In the genomic region with DNA sequence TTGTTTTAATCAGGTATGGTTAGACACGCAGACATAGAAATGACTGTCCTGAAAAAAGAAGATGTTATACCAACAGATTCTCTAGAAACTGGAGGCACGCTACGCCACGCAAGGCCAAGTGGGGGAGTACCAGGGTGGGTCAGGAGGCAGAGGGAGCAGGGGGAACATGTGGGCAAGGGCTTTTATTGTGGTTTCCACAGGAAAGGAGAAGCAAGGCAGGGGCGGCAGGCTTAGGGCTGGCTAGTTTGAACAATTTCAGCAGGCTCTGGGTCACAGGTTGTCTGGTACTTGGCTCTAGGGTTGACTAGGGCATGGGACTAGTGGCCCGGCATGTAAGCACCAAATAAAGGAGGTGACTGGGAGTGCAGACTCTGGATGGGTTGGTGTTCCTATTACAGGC, we compare ENCODE assay signal across 23 cellular contexts. TPM values are rescaled to one million over a fixed set of nuclear protein-coding genes. Genes with fewer than 3 reads are reported as not detected.
"Had no signal": no experiment of that assay in that cellular context is flagged by ENCODE, and none has a peak within 500 bp of the region (broad histone marks: within the 10 kb centered on the region; RNA-seq: fewer than 3 reads in every experiment).

No MANE protein-coding gene starts in this region.

- ATAC-seq: activated CD8-positive, alpha-beta memory T cell treated with anti-CD3 and anti-CD28 coated beads, Interleukin-2, amount 10 ng/mL, durations not matched to agents 7 days and 5 days; activated CD8-positive, alpha-beta T cell treated with anti-CD3 and anti-CD28 coated beads for 36 hours; activated naive CD8-positive, alpha-beta T cell treated with anti-CD3 and anti-CD28 coated beads, Interleukin-2, amount 50 U/mL, for 24 hours; body of pancreas; esophagus mucosa; left ventricle myocardium superior; pancreas; right cardiac atrium; stimulated activated naive CD8-positive, alpha-beta T cell treated with anti-CD3 and anti-CD28 coated beads, Interleukin-15, Interleukin-2, amounts not matched to agents 100 U/mL and 50 U/mL, for 24 hours had no signal

- DNase-seq: activated CD4-positive, alpha-beta T cell treated with anti-CD3 and anti-CD28 coated beads, Interleukin-2, amount 10 ng/mL, durations not matched to agents 7 days and 5 days; activated CD4-positive, CD25-positive, alpha-beta regulatory T cell treated with anti-CD3 and anti-CD28 coated beads, Interleukin-2, amount 50 U/mL, for 72 hours; activated CD8-positive, alpha-beta memory T cell treated with anti-CD3 and anti-CD28 coated beads, Interleukin-2, amount 10 ng/mL, durations not matched to agents 7 days and 5 days; activated CD8-positive, alpha-beta T cell treated with anti-CD3 and anti-CD28 coated beads for 36 hours; activated gamma-delta T cell; activated naive CD4-positive, alpha-beta T cell treated with anti-CD3 and anti-CD28 coated beads, Interleukin-2, amount 50 U/mL, for 16 hours; activated naive CD8-positive, alpha-beta T cell treated with anti-CD3 and anti-CD28 coated beads, Interleukin-2, amount 50 U/mL, for 24 hours; activated T-cell treated with anti-CD3 and anti-CD28 coated beads for 4 hours; anterior cingulate cortex; body of pancreas; dermis blood vessel endothelial cell; effector CD8-positive, alpha-beta T cell; hippocampal formation; kidney glomerular epithelial cell; left ventricle myocardium superior; pancreas; right cardiac atrium; stimulated activated CD4-positive, alpha-beta T cell treated with anti-CD3 and anti-CD28 coated beads, Interleukin-4, amount 100 ng/mL, for 4 hours; stimulated activated naive CD8-positive, alpha-beta T cell treated with anti-CD3 and anti-CD28 coated beads, Interleukin-15, Interleukin-2, amounts not matched to agents 100 U/mL and 50 U/mL, for 24 hours; upper lobe of left lung; WERI-Rb-1 had no signal

RNA-seq across cellular contexts. Expression of gene MTARC2, which starts 7.2 kb away (rescaled TPM):
- total RNA-seq: activated CD4-positive, alpha-beta T cell treated with anti-CD3 and anti-CD28 coated beads, Interleukin-2, amount 10 ng/mL, durations not matched to agents 7 days and 5 days; activated CD8-positive, alpha-beta memory T cell treated with anti-CD3 and anti-CD28 coated beads, Interleukin-2, amount 10 ng/mL, durations not matched to agents 7 days and 5 days; activated CD8-positive, alpha-beta T cell treated with anti-CD3 and anti-CD28 coated beads for 36 hours; T-helper 2 cell treated with Interferon-gamma antibody and Interleukin-4, amounts not matched to agents 100 ng/mL and 5 ng/mL, for 36 hours had no signal

RNA-seq across cellular contexts. Expression of gene MTARC1, which starts 31.4 kb away (rescaled TPM):
- total RNA-seq: activated CD4-positive, alpha-beta T cell treated with anti-CD3 and anti-CD28 coated beads, Interleukin-2, amount 10 ng/mL, durations not matched to agents 7 days and 5 days; activated CD8-positive, alpha-beta memory T cell treated with anti-CD3 and anti-CD28 coated beads, Interleukin-2, amount 10 ng/mL, durations not matched to agents 7 days and 5 days; activated CD8-positive, alpha-beta T cell treated with anti-CD3 and anti-CD28 coated beads for 36 hours; T-helper 2 cell treated with Interferon-gamma antibody and Interleukin-4, amounts not matched to agents 100 ng/mL and 5 ng/mL, for 36 hours had no signal
